ENCODE assay signal across 8 cellular contexts in genomic region chr1:42680921-42681683, GRCh38. TPM values are rescaled to one million over a fixed set of nuclear protein-coding genes. Genes with fewer than 3 reads are reported as not detected.
DNase-seq lines count a peak whose midpoint lies in the region; ATAC-seq and TF ChIP-seq lines count a peak whose summit lies in the region.

No MANE protein-coding gene starts in this region.

- no peak for TF ChIP-seq POLR2A in breast epithelium (IDR thresholded peaks at IDR 0.05)

- intact Hi-C loops in PC-3 (cut with micrococcal nuclease) = loop anchor here (5.0 kb wide), 1 partner anchor 339 kb away; no protein-coding TSS in a partner anchor
- intact Hi-C loops in breast epithelium (cut with DNase I; ENCODE audit: low total_unique reads) = no loop called here

- no peaks in the 10 kb centered on the region for H3K9me2 ChIP-seq in PC-3 (replicated peaks; ENCODE audit: low read length)

- no peaks in the 10 kb centered on the region for H3F3A ChIP-seq in PC-3 (ENCODE audit: low read length, unreplicated experiment)

- peak; percentile 22 for DNase-seq in stimulated activated CD4-positive, alpha-beta T cell treated with anti-CD3 and anti-CD28 coated beads, Interleukin-2, amount 100 ng/mL, for 4 hours (ENCODE audit: low read depth)
- DNase-seq in stimulated activated CD4-positive, alpha-beta T cell treated with anti-CD3 and anti-CD28 coated beads, Interleukin-12 subunit alpha, Interleukin-12 subunit beta, amount 100 ng/mL, for 4 hours = no peak
- DNase-seq in PC-3 (peak; percentile 29), breast epithelium (ENCODE audit: low spot score in 2 of 2) (no peak), left lobe of liver (ENCODE audit: low spot score) (no peak), superior temporal gyrus (ENCODE audit: extremely low spot score) (peak; percentile 63), ureter (ENCODE audit: low spot score) (no peak)

- H4K20me1 ChIP-seq in PC-3 (ENCODE audit: low read length) = peaks cover 29% of the 10 kb centered on the region

- H3K9ac ChIP-seq in PC-3 (ENCODE audit: low read length) = peak overlapping the region; percentile 96

- H3K79me2 ChIP-seq in PC-3 (ENCODE audit: low read length) = peaks cover 56% of the 10 kb centered on the region

- H2AFZ ChIP-seq in PC-3 (ENCODE audit: low read length) = peak overlapping the region; percentile 68

- CTCF ChIA-PET in PC-3 (lab: Charles Lee) = interaction anchor here (0.6 kb wide), 1 partner anchor 496 kb away, joined by 6 read pairs; no protein-coding TSS in a partner anchor

- POLR2A ChIA-PET in PC-3 (lab: Charles Lee; ENCODE audit: unreplicated experiment) = interaction anchor here (0.6 kb wide), 1 partner anchor 297 kb away, joined by 4 read pairs; no protein-coding TSS in a partner anchor

- peaks cover 26% of the 10 kb centered on the region for H3K36me3 ChIP-seq in PC-3 (ENCODE audit: low read depth, low read length)
- H3K36me3 ChIP-seq in breast epithelium = no peaks in the 10 kb centered on the region

- H3K9me3 ChIP-seq in PC-3 (ENCODE audit: low read length) = no peaks in the 10 kb centered on the region
- H3K9me3 ChIP-seq in breast epithelium = no peaks in the 10 kb centered on the region

- BruUV-seq in PC-3 (replicated peaks; lab: Mats Ljungman, UMichigan) = TSS peak; percentile 94

- H3K27me3 ChIP-seq in PC-3 (ENCODE audit: low read length) = no peaks in the 10 kb centered on the region
- no peaks in the 10 kb centered on the region for H3K27me3 ChIP-seq in breast epithelium

- H3K27ac ChIP-seq in PC-3 (ENCODE audit: low read length) = peak overlapping the region; percentile 68
- H3K27ac ChIP-seq in breast epithelium = peak overlapping the region; percentile 86 to 91

- H3K4me2 ChIP-seq in PC-3 (ENCODE audit: low read length) = peak overlapping the region; percentile 88

- H3K4me1 ChIP-seq in PC-3 (ENCODE audit: insufficient read depth, low read length) (peaks cover 29% of the 10 kb centered on the region), breast epithelium (peaks cover 7 to 15% of the 10 kb centered on the region in 2 donors)

- ATAC-seq in PC-3 (peak; percentile 2; the same call in 1 of the 2 replicates), left lobe of liver (peak; percentile 18), HG03095 (IDR thresholded peaks at IDR 0.05; ENCODE audit: unreplicated experiment) (no peak)

- H3K4me3 ChIP-seq in PC-3 (ENCODE audit: low read length) (peak overlapping the region; percentile 79), breast epithelium (peak overlapping the region; percentile 66 to 94 (median 80))

- no peak for TF ChIP-seq CTCF in PC-3 (conservative IDR thresholded peaks at IDR 0.05; ENCODE audit: low read depth, low read length)
- no peak for TF ChIP-seq CTCF in breast epithelium (IDR thresholded peaks at IDR 0.05)

RNA-seq across cellular contexts. Expression of gene YBX1, which starts 1.1 kb away (rescaled TPM):
- total RNA-seq in PC-3 (2014; rRNA removed) (1,259 and 1,468 TPM in 2 replicates), breast epithelium (100 to 1,000 TPM; 332 to 694 (median 485) TPM), left lobe of liver (183 TPM), ureter (424 TPM)

RNA-seq across cellular contexts. Expression of gene PPIH, which starts 22.9 kb away (rescaled TPM):
- total RNA-seq in PC-3 (2014; rRNA removed) (81.5 and 103 TPM in 2 replicates), breast epithelium (10 to 100 TPM; 21.6 to 37.9 (median 24.6) TPM), left lobe of liver (7.7 TPM), ureter (27.8 TPM)

RNA-seq across cellular contexts. Expression of gene CLDN19, which starts 58.9 kb away (rescaled TPM):
- total RNA-seq in PC-3 (2014; rRNA removed) = 0.17 TPM in 1 of 2 replicates, not detected in the other
- total RNA-seq in breast epithelium = 1 to 10 TPM in 2 of 3 donors, not detected in 1; 2.9 to 3.1 TPM
- total RNA-seq in left lobe of liver = not detected
- total RNA-seq in ureter = not detected

Comparison
In these comparisons a context has a peak if more than half of its experiments do, and no peak if none do; other contexts are left out.
1. DNase-seq: peak in stimulated activated CD4-positive, alpha-beta T cell treated with anti-CD3 and anti-CD28 coated beads, Interleukin-2, amount 100 ng/mL, for 4 hours (single experiment), PC-3 (single experiment) and superior temporal gyrus (single experiment); none in stimulated activated CD4-positive, alpha-beta T cell treated with anti-CD3 and anti-CD28 coated beads, Interleukin-12 subunit alpha, Interleukin-12 subunit beta, amount 100 ng/mL, for 4 hours (single experiment), breast epithelium (0 of 2), left lobe of liver (single experiment) and ureter (single experiment).